17 cellular contexts compared by ENCODE assay signal in genomic region chr1:210883821-210884220, GRCh38.
DNase-seq lines count a peak whose midpoint lies in the region; ATAC-seq, FAIRE-seq and TF ChIP-seq lines count a peak whose summit lies in the region.
"Had no signal": no experiment of that assay in that cellular context is flagged by ENCODE, and none has a peak within 500 bp of the region (broad histone marks: within the 10 kb centered on the region; RNA-seq: fewer than 3 reads in every experiment).

No MANE protein-coding gene starts in this region.

- peaks cover 19% of the 10 kb centered on the region for H3K4me1 ChIP-seq in keratinocyte (ENCODE audit: control insufficient read depth, extremely low read depth, insufficient read depth, low read length)
- H3K4me1 ChIP-seq: ascending aorta, lower lobe of right lung, right lobe of liver had no signal

- no peak for TF ChIP-seq CTCF in HFFc6 (IDR thresholded peaks at IDR 0.05)
- TF ChIP-seq CTCF in keratinocyte (optimal IDR thresholded peaks at IDR 0.05 in 1 of 3, IDR thresholded peaks at IDR 0.05 in 1 of 3, conservative IDR thresholded peaks at IDR 0.05 in 1 of 3; ENCODE audit: extremely low read depth in 1 of 3, insufficient read depth in 2 of 3, low read length in 3 of 3), result no peak

- no peak for ATAC-seq in HG03439 (IDR thresholded peaks at IDR 0.05; ENCODE audit: unreplicated experiment)
- ATAC-seq in natural killer cell treated with Interleukin-12 subunit alpha and Interleukin-12 subunit beta and Interleukin-15 and Interleukin-18, amount 100 ng/mL, for 72 hours, result no peak
- ATAC-seq: lower lobe of right lung, right lobe of liver had no signal

- peak; percentile 91 for DNase-seq in ACHN
- peak; percentile 73 for DNase-seq in HFFc6
- peak; percentile 90 for DNase-seq in amniotic epithelial cell (ENCODE audit: low read depth)
- DNase-seq in keratinocyte (ENCODE audit: low read depth, low spot score), result no peak
- DNase-seq in AG08396 (ENCODE audit: low spot score), result no peak
- DNase-seq in NCI-H69 (lab: John Stamatoyannopoulos, UW), result no peak
- no peak for DNase-seq in natural killer cell treated with Interleukin-12 subunit alpha and Interleukin-12 subunit beta and Interleukin-15 and Interleukin-18, amount 100 ng/mL, for 72 hours (ENCODE audit: low spot score)
- DNase-seq: COR-L47; lower lobe of right lung; NCI-H2171; right lobe of liver; SHP77 treated with DMSO at 0.1 percent for 48 hours; stimulated activated CD4-positive, alpha-beta T cell treated with anti-CD3 and anti-CD28 coated beads, Interleukin-2, amount 100 ng/mL, for 48 hours; T-helper 9 cell had no signal

- H3K9me3 Mint-ChIP-seq in HFFc6, result no peaks in the 10 kb centered on the region
- peaks cover 15% of the 10 kb centered on the region for H3K9me3 Mint-ChIP-seq in natural killer cell treated with Interleukin-12 subunit alpha and Interleukin-12 subunit beta and Interleukin-15 and Interleukin-18, amount 100 ng/mL, for 72 hours

- H2AFZ ChIP-seq in keratinocyte (ENCODE audit: control insufficient read depth, low read length), result no peak overlapping the region

- H3K4me3 Mint-ChIP-seq in HFFc6, result no peak overlapping the region
- no peak overlapping the region for H3K4me3 Mint-ChIP-seq in natural killer cell treated with Interleukin-12 subunit alpha and Interleukin-12 subunit beta and Interleukin-15 and Interleukin-18, amount 100 ng/mL, for 72 hours

- no peak overlapping the region for H3K4me3 ChIP-seq in keratinocyte (ENCODE audit: control insufficient read depth in 2 of 3, extremely low read depth in 1 of 3, insufficient read depth in 2 of 3, low read depth in 1 of 3, low read length in 3 of 3)
- H3K4me3 ChIP-seq: ascending aorta, lower lobe of right lung, right lobe of liver, thoracic aorta had no signal

- dilution Hi-C loops in keratinocyte (cut with MboI; ENCODE audit: extremely low pct_ligation_motif_present, low sequenced_read_pairs), result no loop called here

- peak overlapping the region; percentile 9; the same call in 1 of the 2 replicates for H3K27ac Mint-ChIP-seq in HFFc6
- no peak overlapping the region for H3K27ac Mint-ChIP-seq in natural killer cell treated with Interleukin-12 subunit alpha and Interleukin-12 subunit beta and Interleukin-15 and Interleukin-18, amount 100 ng/mL, for 72 hours

- peaks cover 12% of the 10 kb centered on the region for H3K27me3 ChIP-seq in keratinocyte (ENCODE audit: control insufficient read depth, extremely low read depth, insufficient read depth, low read length)
- H3K27me3 ChIP-seq: ascending aorta, right lobe of liver had no signal

- peaks cover 27% of the 10 kb centered on the region for H3K4me1 Mint-ChIP-seq in HFFc6 (ENCODE audit: low read depth)
- no peaks in the 10 kb centered on the region for H3K4me1 Mint-ChIP-seq in natural killer cell treated with Interleukin-12 subunit alpha and Interleukin-12 subunit beta and Interleukin-15 and Interleukin-18, amount 100 ng/mL, for 72 hours (ENCODE audit: low read depth in 2 of 2)

- FAIRE-seq in keratinocyte (lab: Jason Lieb, UNC), result peak; percentile 36

- H3K27ac ChIP-seq in keratinocyte (ENCODE audit: control insufficient read depth, insufficient read depth, low read length), result no peak overlapping the region
- H3K27ac ChIP-seq: ascending aorta, lower lobe of right lung, right lobe of liver, thoracic aorta had no signal

- no peak overlapping the region for H3K4me2 ChIP-seq in keratinocyte (ENCODE audit: control insufficient read depth, extremely low read depth, insufficient read depth, low read depth, low read length)

- H3K9me1 ChIP-seq in keratinocyte (ENCODE audit: control insufficient read depth, extremely low read depth, insufficient read depth, low read length), result no peaks in the 10 kb centered on the region

- no peaks in the 10 kb centered on the region for H4K20me1 ChIP-seq in keratinocyte (ENCODE audit: control insufficient read depth, extremely low read depth, insufficient read depth, low read length)

- H3K36me3 ChIP-seq in keratinocyte (ENCODE audit: control insufficient read depth in 2 of 2, extremely low read depth in 1 of 2, insufficient read depth in 2 of 2, low read length in 2 of 2), result no peaks in the 10 kb centered on the region
- H3K36me3 ChIP-seq: ascending aorta, lower lobe of right lung, right lobe of liver, thoracic aorta had no signal

- H3K9me3 ChIP-seq in keratinocyte (ENCODE audit: control insufficient read depth, low read depth, low read length), result no peaks in the 10 kb centered on the region
- H3K9me3 ChIP-seq: ascending aorta, lower lobe of right lung, right lobe of liver, thoracic aorta had no signal

- H3K9ac ChIP-seq in keratinocyte (ENCODE audit: control insufficient read depth, extremely low read depth, insufficient read depth, low read length), result no peak overlapping the region

- H3K36me3 Mint-ChIP-seq in HFFc6 (ENCODE audit: low read depth), result no peaks in the 10 kb centered on the region
- H3K36me3 Mint-ChIP-seq in natural killer cell treated with Interleukin-12 subunit alpha and Interleukin-12 subunit beta and Interleukin-15 and Interleukin-18, amount 100 ng/mL, for 72 hours, result peaks cover 9% of the 10 kb centered on the region

- H3K79me2 ChIP-seq in keratinocyte (ENCODE audit: control insufficient read depth, insufficient read depth, low read length), result no peaks in the 10 kb centered on the region

- in situ Hi-C loops in ACHN (cut with HindIII; ENCODE audit: low pct_ligation_motif_present, low pct_unique_long_range_greater_than_20kb, low sequenced_read_pairs), result no loop called here

- peaks cover 27% of the 10 kb centered on the region for H3K27me3 Mint-ChIP-seq in HFFc6 (ENCODE audit: insufficient read depth)
- peaks cover 5 to 29% of the 10 kb centered on the region in 2 donors for H3K27me3 Mint-ChIP-seq in natural killer cell treated with Interleukin-12 subunit alpha and Interleukin-12 subunit beta and Interleukin-15 and Interleukin-18, amount 100 ng/mL, for 72 hours

Comparison
In these comparisons a context has a peak if more than half of its experiments do, and no peak if none do; other contexts are left out.
1. DNase-seq: peak in ACHN (single experiment), HFFc6 (single experiment) and amniotic epithelial cell (single experiment); none in keratinocyte (single experiment), AG08396 (single experiment), NCI-H69 (single experiment) and natural killer cell treated with Interleukin-12 subunit alpha and Interleukin-12 subunit beta and Interleukin-15 and Interleukin-18, amount 100 ng/mL, for 72 hours (single experiment).